In genomic region chr5:32098291-32098690, GRCh38 we compare ENCODE assay signal across 16 cellular contexts.
DNase-seq lines count a peak whose midpoint lies in the region; ATAC-seq, FAIRE-seq and TF ChIP-seq lines count a peak whose summit lies in the region.
"Had no signal": no experiment of that assay in that cellular context is flagged by ENCODE, and none has a peak within 500 bp of the region (broad histone marks: within the 10 kb centered on the region; RNA-seq: fewer than 3 reads in every experiment).

No MANE protein-coding gene starts in this region.

- H3K79me2 ChIP-seq in endothelial cell of umbilical vein (ENCODE audit: control insufficient read depth, insufficient read depth, low read length): no peaks in the 10 kb centered on the region
- H3K79me2 ChIP-seq in trophoblast cell (ENCODE audit: control insufficient read depth, insufficient read depth, low read length, poor library complexity): no peaks in the 10 kb centered on the region

- H3K27ac ChIP-seq in endothelial cell of umbilical vein (ENCODE audit: insufficient read depth, low read depth, low read length) (peak overlapping the region; percentile 96), lower lobe of right lung (peak overlapping the region; percentile 39), spleen (peak overlapping the region in 7 of 8 donors; percentile 26 to 70 (median 40)), trophoblast cell (ENCODE audit: low read depth, low read length) (no peak overlapping the region), colonic mucosa (no peak overlapping the region)
- H3K27ac ChIP-seq: suprapubic skin had no signal

- H2AK5ac ChIP-seq in trophoblast cell (ENCODE audit: low read length): no peak overlapping the region

- TF ChIP-seq POLR2A in endothelial cell of umbilical vein (IDR thresholded peaks at IDR 0.05; ENCODE audit: low read depth, low read length): no peak
- no peak for TF ChIP-seq POLR2A in spleen (IDR thresholded peaks at IDR 0.05)

- H3K4me1 ChIP-seq in endothelial cell of umbilical vein (ENCODE audit: control insufficient read depth, extremely low read depth, insufficient read depth, low read length) (peaks cover 45% of the 10 kb centered on the region), lower lobe of right lung (peaks cover 23% of the 10 kb centered on the region), spleen (peaks cover 0 to 25% (median 7%) of the 10 kb centered on the region in 6 donors), trophoblast cell (ENCODE audit: control insufficient read depth in 1 of 2, insufficient read depth in 2 of 2, low read length in 2 of 2) (peaks cover 3 to 4% of the 10 kb centered on the region in 2 experiments), colonic mucosa (no peaks in the 10 kb centered on the region)
- H3K4me1 ChIP-seq: suprapubic skin had no signal

- H2BK5ac ChIP-seq in trophoblast cell (ENCODE audit: low read depth, low read length, poor library complexity): no peak overlapping the region

- H3K9me3 ChIP-seq in endothelial cell of umbilical vein (replicated peaks; ENCODE audit: control insufficient read depth, insufficient read depth, low read length): no peaks in the 10 kb centered on the region
- H3K9me3 ChIP-seq in lower lobe of right lung: no peaks in the 10 kb centered on the region
- H3K9me3 ChIP-seq in spleen: no peaks in the 10 kb centered on the region
- H3K9me3 ChIP-seq in trophoblast cell (ENCODE audit: insufficient read depth, low read depth, low read length): no peaks in the 10 kb centered on the region
- H3K9me3 ChIP-seq in colonic mucosa: no peaks in the 10 kb centered on the region
- H3K9me3 ChIP-seq: suprapubic skin had no signal

- no peak overlapping the region for H3K4ac ChIP-seq in trophoblast cell (ENCODE audit: low read depth, low read length)

- H2BK120ac ChIP-seq in trophoblast cell (ENCODE audit: insufficient read depth, low read length, poor library complexity): no peak overlapping the region

- no peak overlapping the region for H4K8ac ChIP-seq in trophoblast cell (ENCODE audit: low read depth, low read length)

- DNase-seq in endothelial cell of umbilical vein (ENCODE audit: low read depth, low spot score) (peak; percentile 96), lower lobe of right lung (no peak), spleen (no peak), trophoblast cell (no peak), colonic mucosa (no peak), RCC 7860 (ENCODE audit: low spot score) (no peak)
- no peak for DNase-seq in stimulated activated naive CD4-positive, alpha-beta T cell (lab: John Stamatoyannopoulos, UW)
- DNase-seq: activated CD4-positive, alpha-beta T cell treated with anti-CD3 and anti-CD28 coated beads for 1 hour; activated gamma-delta T cell treated with Interleukin-2 at 50 U/mL for 16 hours; AML-193; HCEC 1CT; naive thymus-derived CD8-positive, alpha-beta T cell; NCI-H1436; NCI-H2171 treated with DMSO at 0.1 percent for 48 hours had no signal

- H2BK12ac ChIP-seq in trophoblast cell (ENCODE audit: low read length): no peak overlapping the region

- no peak overlapping the region for H2AFZ ChIP-seq in endothelial cell of umbilical vein (ENCODE audit: low read depth, low read length)
- no peak overlapping the region for H2AFZ ChIP-seq in trophoblast cell (ENCODE audit: insufficient read depth, low read length, poor library complexity)

- H3K23ac ChIP-seq in trophoblast cell (ENCODE audit: low read length): no peak overlapping the region

- intact Hi-C loops in endothelial cell of umbilical vein (cut with micrococcal nuclease) (loop anchor here (1.0 to 5.0 kb wide), 6 partner anchors 76 to 1343 kb away; partner anchors contain the start of genes GOLPH3, SUB1 and TARS1), lower lobe of right lung (cut with DNase I) (no loop called here), spleen (cut with DNase I; ENCODE audit: low total_unique reads) (no loop called here), colonic mucosa (cut with DNase I) (loop anchor here (10.0 kb wide), 1 partner anchor 513 kb away; no protein-coding TSS in a partner anchor)

- H3K4me3 ChIP-seq in endothelial cell of umbilical vein (replicated peaks in 1 of 3; ENCODE audit: insufficient read depth in 1 of 3, low read depth in 1 of 3, low read length in 3 of 3): peak overlapping the region in 1 of 3 experiments; percentile 43
- no peak overlapping the region for H3K4me3 ChIP-seq in lower lobe of right lung
- H3K4me3 ChIP-seq in spleen: no peak overlapping the region
- H3K4me3 ChIP-seq in trophoblast cell (ENCODE audit: low read depth, low read length): no peak overlapping the region
- H3K4me3 ChIP-seq in colonic mucosa: no peak overlapping the region
- H3K4me3 ChIP-seq: suprapubic skin had no signal

- no peaks in the 10 kb centered on the region for H4K20me1 ChIP-seq in endothelial cell of umbilical vein (replicated peaks; ENCODE audit: control insufficient read depth, extremely low read depth, insufficient read depth, low read length)

- FAIRE-seq in endothelial cell of umbilical vein (lab: Jason Lieb, UNC): no peak
- FAIRE-seq in RCC 7860 (lab: Jason Lieb, UNC): no peak

- H3K27me3 ChIP-seq in endothelial cell of umbilical vein (ENCODE audit: control insufficient read depth in 2 of 2, insufficient read depth in 2 of 2, low read length in 2 of 2) (no peaks in the 10 kb centered on the region), lower lobe of right lung (ENCODE audit: low read depth) (no peaks in the 10 kb centered on the region), spleen (replicated peaks in 1 of 7) (no peaks in the 10 kb centered on the region), trophoblast cell (ENCODE audit: insufficient read depth, low read length) (no peaks in the 10 kb centered on the region), colonic mucosa (no peaks in the 10 kb centered on the region)
- H3K27me3 ChIP-seq: suprapubic skin had no signal

- peaks cover 3 to 4% of the 10 kb centered on the region in 2 experiments for H3K36me3 ChIP-seq in endothelial cell of umbilical vein (ENCODE audit: control insufficient read depth in 2 of 2, extremely low read depth in 1 of 2, insufficient read depth in 2 of 2, low read length in 2 of 2)
- peaks cover 73% of the 10 kb centered on the region for H3K36me3 ChIP-seq in lower lobe of right lung
- H3K36me3 ChIP-seq in spleen: peaks cover 0 to 60% (median 22%) of the 10 kb centered on the region in 6 donors
- peaks cover 39 to 46% of the 10 kb centered on the region in 2 experiments for H3K36me3 ChIP-seq in trophoblast cell (ENCODE audit: control insufficient read depth in 1 of 2, insufficient read depth in 2 of 2, low read length in 2 of 2)
- peaks cover 3% of the 10 kb centered on the region for H3K36me3 ChIP-seq in colonic mucosa

- 47 to 83% (median 66%) methylated on average over 9 of the region's 9 CpGs for WGBS in spleen, 5 donors
- WGBS in trophoblast cell (ENCODE audit: extremely low coverage, insufficient coverage, insufficient read length): no CpG with 5 or more reads among the region's 9 CpGs

- H3K9ac ChIP-seq in endothelial cell of umbilical vein (replicated peaks; ENCODE audit: extremely low read depth, insufficient read depth, low read length) (peak overlapping the region; percentile 91), trophoblast cell (ENCODE audit: low read length) (no peak overlapping the region), colonic mucosa (ENCODE audit: low read depth in 2 of 2, low read length in 2 of 2) (no peak overlapping the region)

- ATAC-seq in SK-N-SH treated with all-trans-retinoic acid at 6 μM for 48 hours (peak; percentile 34; the same call in 2 of the 3 replicates), lower lobe of right lung (peak in 1 of 2 donors; percentile 16)
- ATAC-seq: naive thymus-derived CD8-positive, alpha-beta T cell had no signal

- TSS peak; percentile 55 for BruUV-seq in endothelial cell of umbilical vein (replicated peaks; lab: Mats Ljungman, UMichigan)

- H4K12ac ChIP-seq in trophoblast cell (ENCODE audit: low read depth, low read length): no peak overlapping the region

- POLR2A ChIA-PET in endothelial cell of umbilical vein (lab: Charles Lee): interaction anchor here (1.5 kb wide), 1 partner anchor 75 kb away, joined by 4 read pairs; no protein-coding TSS in a partner anchor

- dilution Hi-C loops in endothelial cell of umbilical vein (cut with MboI; ENCODE audit: extremely low pct_ligation_motif_present, low sequenced_read_pairs): no loop called here

- CTCF ChIA-PET in endothelial cell of umbilical vein (lab: Charles Lee): interaction anchor here (1.3 to 1.8 kb wide), 5 partner anchors 10 to 272 kb away, joined by 4 to 9 read pairs (median 6); no protein-coding TSS in a partner anchor

- H3K18ac ChIP-seq in trophoblast cell (ENCODE audit: low read length): no peak overlapping the region

- no peak for TF ChIP-seq CTCF in endothelial cell of umbilical vein (IDR thresholded peaks at IDR 0.05; ENCODE audit: extremely low read depth in 1 of 2, insufficient read depth in 1 of 2, low read depth in 1 of 2, low read length in 2 of 2)
- TF ChIP-seq CTCF in lower lobe of right lung (IDR thresholded peaks at IDR 0.05): no peak
- TF ChIP-seq CTCF in spleen (IDR thresholded peaks at IDR 0.05 in 8 of 11, conservative IDR thresholded peaks at IDR 0.05 in 3 of 11): no peak
- TF ChIP-seq CTCF in colonic mucosa (IDR thresholded peaks at IDR 0.05): no peak

- H3K9me1 ChIP-seq in endothelial cell of umbilical vein (replicated peaks; ENCODE audit: control insufficient read depth, extremely low read depth, insufficient read depth, low read length): no peaks in the 10 kb centered on the region

- H3K79me1 ChIP-seq in trophoblast cell (ENCODE audit: low read length): no peaks in the 10 kb centered on the region

- H3K4me2 ChIP-seq in endothelial cell of umbilical vein (ENCODE audit: insufficient read depth, low read length) (peak overlapping the region; percentile 86), trophoblast cell (ENCODE audit: low read length) (no peak overlapping the region)

- no peak overlapping the region for H3K14ac ChIP-seq in trophoblast cell (ENCODE audit: low read length)

- no peak overlapping the region for H4K91ac ChIP-seq in trophoblast cell (ENCODE audit: low read depth, low read length)

TF ChIP-seq in SK-N-SH treated with all-trans-retinoic acid at 6 μM for 48 hours, 23 proteins besides CTCF, POLR2A, EP300 and RAD21 (continues in another document):
- TF ChIP-seq ISL1 (CRISPR knock-in tag; IDR thresholded peaks at IDR 0.05): no peak

TF ChIP-seq in endothelial cell of umbilical vein, 7 proteins besides CTCF, POLR2A, EP300 and RAD21 (continues in another document):
- TF ChIP-seq MYC (IDR thresholded peaks at IDR 0.05; ENCODE audit: low read depth, low read length): no peak
- TF ChIP-seq MAX (IDR thresholded peaks at IDR 0.05; ENCODE audit: insufficient read depth, insufficient read length): no peak
- no peak for TF ChIP-seq GATA2 (IDR thresholded peaks at IDR 0.05; ENCODE audit: insufficient read depth, insufficient read length, low read depth, low read length)
- TF ChIP-seq EZH2 (IDR thresholded peaks at IDR 0.05; ENCODE audit: borderline replicate concordance, low read depth, low read length, severe bottlenecking): no peak
- no peak for TF ChIP-seq FOS (IDR thresholded peaks at IDR 0.05; ENCODE audit: borderline replicate concordance, insufficient read depth, low read length)
- TF ChIP-seq POLR2AphosphoS5 (IDR thresholded peaks at IDR 0.05; ENCODE audit: insufficient read depth, low read depth, low read length): no peak

Comparison
In these comparisons a context has a peak if more than half of its experiments do, and no peak if none do; other contexts are left out.
1. H3K27ac ChIP-seq: peak in endothelial cell of umbilical vein (single experiment), lower lobe of right lung (single experiment) and spleen (7 of 8); none in trophoblast cell (single experiment) and colonic mucosa (single experiment).
2. intact Hi-C loops: an anchor here in endothelial cell of umbilical vein (1.0 to 5.0 kb wide) and colonic mucosa (10.0 kb wide); none called in lower lobe of right lung and spleen.